ENCODE assay signal across 23 cellular contexts in the genomic region with DNA sequence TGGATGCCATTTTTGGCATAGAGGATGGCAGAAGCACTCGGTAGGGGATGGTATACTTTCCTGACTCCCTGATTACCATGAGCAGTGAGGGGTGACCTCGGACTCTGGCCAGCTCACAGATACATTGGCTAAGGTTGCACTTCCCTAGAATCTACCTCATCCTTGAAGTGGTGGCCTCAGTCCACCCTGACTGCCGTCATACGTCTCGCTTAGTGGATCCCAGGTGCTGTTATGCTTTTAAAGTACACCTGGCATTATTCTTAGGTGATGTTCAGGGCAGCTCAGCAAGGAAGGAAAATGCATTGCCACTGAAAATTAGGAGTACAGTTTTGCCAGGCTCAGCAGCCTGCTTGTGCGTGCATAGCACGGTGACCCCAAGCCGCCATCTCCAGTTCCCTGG.
"Had no signal": no experiment of that assay in that cellular context is flagged by ENCODE, and none has a peak within 500 bp of the region (broad histone marks: within the 10 kb centered on the region; RNA-seq: fewer than 3 reads in every experiment).

No MANE protein-coding gene starts in this region.

- H3K27me3 ChIP-seq: SJSA1 had no signal

- H3K9me3 ChIP-seq: SJSA1 had no signal

- H3K36me3 ChIP-seq: SJSA1 had no signal

- H3K4me1 ChIP-seq: SJSA1 had no signal

- H3K27ac ChIP-seq: SJSA1, SK-N-MC had no signal

- H3K4me3 ChIP-seq: SJSA1, SK-N-MC had no signal

- FAIRE-seq: HepG2, RCC 7860 had no signal

- DNase-seq: IMR-90, Kasumi-1, KG1, MM.1S, NCI-H1092 treated with DMSO at 0.1 percent for 48 hours, NCI-H1436, NCI-H187, NCI-H2029, NCI-H2081 treated with DMSO at 0.1 percent for 48 hours, NCI-H2171, NCI-H226, NCI-H446, NCI-H510A, NCI-H524 treated with DMSO at 0.1 percent for 48 hours, NCI-H69, NCI-H774, Right ventricle myocardium superior, RPMI8226, SIG-M5 had no signal

- ATAC-seq: HepG2 had no signal
